20 cellular contexts compared by ENCODE assay signal in genomic region chr2:218855305-218856167, GRCh38. TPM values are rescaled to one million over a fixed set of nuclear protein-coding genes. Genes with fewer than 3 reads are reported as not detected.
"Had no signal": no experiment of that assay in that cellular context is flagged by ENCODE, and none has a peak within 500 bp of the region (broad histone marks: within the 10 kb centered on the region; RNA-seq: fewer than 3 reads in every experiment).

No MANE protein-coding gene starts in this region.

- DNase-seq: activated CD4-positive, alpha-beta T cell treated with anti-CD3 and anti-CD28 coated beads for 36 hours; activated CD8-positive, alpha-beta T cell treated with anti-CD3 and anti-CD28 coated beads for 36 hours; activated naive CD4-positive, alpha-beta T cell treated with anti-CD3 and anti-CD28 coated beads, Interleukin-2, amount 10 ng/mL, durations not matched to agents 7 days and 5 days; amniotic stem cell; body of pancreas; cortex of kidney; effector memory CD4-positive, alpha-beta T cell; lower lobe of right lung; occipital lobe; stimulated activated CD4-positive, alpha-beta T cell treated with anti-CD3 and anti-CD28 coated beads, Interleukin-4, amount 100 ng/mL, for 1 hour; stimulated activated CD8-positive, alpha-beta memory T cell treated with anti-CD3 and anti-CD28 coated beads, Interleukin-4, amount 100 ng/mL, for 48 hours; T-helper 9 cell; testis had no signal

- H3K79me2 ChIP-seq: hepatocyte had no signal

- H3K4me3 ChIP-seq: body of pancreas, gastroesophageal sphincter, hepatocyte, lower lobe of right lung, testis had no signal

- H3K36me3 ChIP-seq: gastroesophageal sphincter, lower lobe of right lung had no signal

- ATAC-seq: activated CD4-positive, alpha-beta T cell treated with anti-CD3 and anti-CD28 coated beads for 36 hours; activated CD8-positive, alpha-beta T cell treated with anti-CD3 and anti-CD28 coated beads for 36 hours; body of pancreas; gastroesophageal sphincter; lower lobe of right lung; naive thymus-derived CD8-positive, alpha-beta T cell had no signal

- H2AFZ ChIP-seq: hepatocyte had no signal

- H3K9me3 ChIP-seq: body of pancreas, gastroesophageal sphincter, lower lobe of right lung, testis had no signal

- H3K27ac ChIP-seq: body of pancreas, gastroesophageal sphincter, hepatocyte, lower lobe of right lung, testis had no signal

- H3K27me3 ChIP-seq: testis had no signal

- H3K4me2 ChIP-seq: hepatocyte had no signal

RNA-seq across cellular contexts. Expression of gene WNT6, which starts 4.1 kb away (rescaled TPM):
- total RNA-seq: activated T-helper 2 cell treated with anti-CD3 and anti-CD28 coated beads, Interferon-gamma antibody, Interleukin-2, Interleukin-4, amounts not matched to agents 10 μg/mL and 5 μg/mL and 100 μg/mL, durations not matched to agents 14 hours and 24 hours and 36 hours; epithelial cell of proximal tubule; mononuclear cell; naive thymus-derived CD8-positive, alpha-beta T cell; occipital lobe; pulmonary artery endothelial cell had no signal

RNA-seq across cellular contexts. Expression of gene PRKAG3, which starts 23.9 kb away (rescaled TPM):
- total RNA-seq: activated CD4-positive, alpha-beta T cell treated with anti-CD3 and anti-CD28 coated beads for 36 hours; activated CD8-positive, alpha-beta T cell treated with anti-CD3 and anti-CD28 coated beads for 36 hours; activated T-helper 2 cell treated with anti-CD3 and anti-CD28 coated beads, Interferon-gamma antibody, Interleukin-2, Interleukin-4, amounts not matched to agents 10 μg/mL and 5 μg/mL and 100 μg/mL, durations not matched to agents 14 hours and 24 hours and 36 hours; body of pancreas; epithelial cell of proximal tubule; gastroesophageal sphincter; hepatocyte; lower lobe of right lung; mononuclear cell; naive thymus-derived CD8-positive, alpha-beta T cell; occipital lobe; pulmonary artery endothelial cell had no signal
- polyA plus RNA-seq: naive thymus-derived CD8-positive, alpha-beta T cell had no signal

RNA-seq across cellular contexts. Expression of gene WNT10A, which starts 25.1 kb away (rescaled TPM):
- total RNA-seq: gastroesophageal sphincter, occipital lobe, pulmonary artery endothelial cell had no signal
